16 cellular contexts compared by ENCODE assay signal in genomic region chr15:57382222-57382621, GRCh38. TPM values are rescaled to one million over a fixed set of nuclear protein-coding genes. Genes with fewer than 3 reads are reported as not detected.
DNase-seq lines count a peak whose midpoint lies in the region; ATAC-seq and TF ChIP-seq lines count a peak whose summit lies in the region.
"Had no signal": no experiment of that assay in that cellular context is flagged by ENCODE, and none has a peak within 500 bp of the region (broad histone marks: within the 10 kb centered on the region; RNA-seq: fewer than 3 reads in every experiment).

No MANE protein-coding gene starts in this region.

- peak overlapping the region; percentile 82 to 97 (median 96) for H3K27ac ChIP-seq in right lobe of liver
- H3K27ac ChIP-seq: PC-9 had no signal

- DNase-seq in NCI-H2029 treated with DMSO at 0.1 percent for 48 hours (lab: John Stamatoyannopoulos, UW) (peak; percentile 12), NCI-H2029 (lab: John Stamatoyannopoulos, UW) (no peak), right lobe of liver (peak in 1 of 3 donors; percentile 72), type B pancreatic cell (ENCODE audit: extremely low spot score, unreplicated experiment) (no peak), NCI-H1930 (lab: John Stamatoyannopoulos, UW) (no peak), glutamatergic neuron (no peak)
- DNase-seq: activated CD4-positive, alpha-beta T cell treated with anti-CD3 and anti-CD28 coated beads for 1 hour; activated T-cell treated with anti-CD3 and anti-CD28 coated beads, Interleukin-2, amount 50 U/mL, for 24 hours; amniotic stem cell; foreskin fibroblast; immature natural killer cell; NCI-H1092 treated with DMSO at 0.1 percent for 48 hours; PC-9 had no signal

- no peaks in the 10 kb centered on the region for H3K36me3 ChIP-seq in right lobe of liver

- ATAC-seq in right lobe of liver (peak; percentile 60 to 83 (median 66)), GM21717 (IDR thresholded peaks at IDR 0.05; ENCODE audit: unreplicated experiment) (no peak)
- ATAC-seq: natural killer cell treated with Interleukin-12 subunit alpha and Interleukin-12 subunit beta and Interleukin-15 and Interleukin-18, amount 100 ng/mL, for 72 hours had no signal

- peaks cover 32% of the 10 kb centered on the region for H3K27me3 Mint-ChIP-seq in brain
- peaks cover 9% of the 10 kb centered on the region for H3K27me3 Mint-ChIP-seq in type B pancreatic cell
- H3K27me3 Mint-ChIP-seq in glutamatergic neuron (ENCODE audit: unreplicated experiment) = peaks cover 2% of the 10 kb centered on the region

- H3K4me1 ChIP-seq in right lobe of liver = peaks cover 0 to 78% (median 33%) of the 10 kb centered on the region in 4 donors

- WGBS in right lobe of liver (ENCODE audit: insufficient coverage, low coverage, low lambda C conversion rate, missing lambda C conversion rate) = 12% methylated on average over 7 of the region's 7 CpGs

- peaks cover 0 to 2% (median 0%) of the 10 kb centered on the region in 5 experiments for H3K9me3 Mint-ChIP-seq in brain
- H3K9me3 Mint-ChIP-seq in type B pancreatic cell = no peaks in the 10 kb centered on the region
- H3K9me3 Mint-ChIP-seq in glutamatergic neuron (ENCODE audit: unreplicated experiment) = peaks cover 1% of the 10 kb centered on the region
- H3K9me3 Mint-ChIP-seq: activated T-cell treated with anti-CD3 and anti-CD28 coated beads, Interleukin-2, amount 50 U/mL, for 24 hours; immature natural killer cell; natural killer cell treated with Interleukin-12 subunit alpha and Interleukin-12 subunit beta and Interleukin-15 and Interleukin-18, amount 100 ng/mL, for 72 hours had no signal

- no peak overlapping the region for H3K4me3 ChIP-seq in right lobe of liver
- H3K4me3 ChIP-seq: PC-9 had no signal

- H3K4me3 Mint-ChIP-seq in brain = peak overlapping the region in 2 of 5 experiments; percentile 29 to 42
- no peak overlapping the region for H3K4me3 Mint-ChIP-seq in type B pancreatic cell
- no peak overlapping the region for H3K4me3 Mint-ChIP-seq in glutamatergic neuron (ENCODE audit: unreplicated experiment)
- H3K4me3 Mint-ChIP-seq: activated T-cell treated with anti-CD3 and anti-CD28 coated beads, Interleukin-2, amount 50 U/mL, for 24 hours; immature natural killer cell; natural killer cell treated with Interleukin-12 subunit alpha and Interleukin-12 subunit beta and Interleukin-15 and Interleukin-18, amount 100 ng/mL, for 72 hours had no signal

- no peak for TF ChIP-seq POLR2A in right lobe of liver (IDR thresholded peaks at IDR 0.05)

- H3K4me1 Mint-ChIP-seq in brain = peaks cover 41% of the 10 kb centered on the region
- H3K4me1 Mint-ChIP-seq in type B pancreatic cell (ENCODE audit: unreplicated experiment) = peaks cover 45% of the 10 kb centered on the region
- H3K4me1 Mint-ChIP-seq in glutamatergic neuron (ENCODE audit: low read depth, unreplicated experiment) = peaks cover 14% of the 10 kb centered on the region

- H3K9me3 ChIP-seq in right lobe of liver = no peaks in the 10 kb centered on the region

- H3K36me3 Mint-ChIP-seq in brain (no peaks in the 10 kb centered on the region), type B pancreatic cell (peaks cover 4% of the 10 kb centered on the region), glutamatergic neuron (ENCODE audit: unreplicated experiment) (no peaks in the 10 kb centered on the region)
- H3K36me3 Mint-ChIP-seq: immature natural killer cell; natural killer cell treated with Interleukin-12 subunit alpha and Interleukin-12 subunit beta and Interleukin-15 and Interleukin-18, amount 100 ng/mL, for 72 hours had no signal

- H3K27ac Mint-ChIP-seq in brain (peak overlapping the region in 3 of 5 experiments; percentile 75 to 89 (median 79)), type B pancreatic cell (peak overlapping the region; percentile 11), glutamatergic neuron (ENCODE audit: unreplicated experiment) (no peak overlapping the region)
- H3K27ac Mint-ChIP-seq: activated T-cell treated with anti-CD3 and anti-CD28 coated beads, Interleukin-2, amount 50 U/mL, for 24 hours; immature natural killer cell; natural killer cell treated with Interleukin-12 subunit alpha and Interleukin-12 subunit beta and Interleukin-15 and Interleukin-18, amount 100 ng/mL, for 72 hours had no signal

- intact Hi-C loops in right lobe of liver (cut with DNase I) = no loop called here

- no peaks in the 10 kb centered on the region for H3K27me3 ChIP-seq in right lobe of liver

- TF ChIP-seq CTCF in brain (conservative IDR thresholded peaks at IDR 0.05) (no peak), right lobe of liver (IDR thresholded peaks at IDR 0.05) (no peak), type B pancreatic cell (conservative IDR thresholded peaks at IDR 0.05) (no peak), glutamatergic neuron (IDR thresholded peaks at IDR 0.05; ENCODE audit: partially characterized antibody, unreplicated experiment) (no peak)

RNA-seq across cellular contexts. Expression of gene CGNL1, which starts 5.9 kb away (rescaled TPM):
- polyA plus RNA-seq in brain (ENCODE audit: insufficient read depth, low read depth, low replicate concordance) = 9.1 TPM
- total RNA-seq in right lobe of liver (10 to 100 TPM; 23.6 to 54.5 (median 42.9) TPM), type B pancreatic cell (ENCODE audit: low replicate concordance) (11.8 and 16.9 TPM in 2 replicates), glutamatergic neuron (ENCODE audit: unreplicated experiment) (5.4 TPM)
- total RNA-seq: natural killer cell treated with Interleukin-12 subunit alpha and Interleukin-12 subunit beta and Interleukin-15 and Interleukin-18, amount 100 ng/mL, for 72 hours had no signal
- polyA plus RNA-seq: immature natural killer cell had no signal
